10 cellular contexts compared by ENCODE assay signal in genomic region chr3:58175429-58176184, GRCh38. TPM values are rescaled to one million over a fixed set of nuclear protein-coding genes. Genes with fewer than 3 reads are reported as not detected.
A peak's percentile ranks its signal among the peaks of the same experiment; 100 is the strongest.
DNase-seq lines count a peak whose midpoint lies in the region; ATAC-seq, FAIRE-seq and TF ChIP-seq lines count a peak whose summit lies in the region.
"Had no signal": no experiment of that assay in that cellular context is flagged by ENCODE, and none has a peak within 500 bp of the region (broad histone marks: within the 10 kb centered on the region; RNA-seq: fewer than 3 reads in every experiment).

No MANE protein-coding gene starts in this region.

- H3K4me3 ChIP-seq in heart right ventricle: no peak overlapping the region
- H3K4me3 ChIP-seq: gastrocnemius medialis had no signal

- intact Hi-C loops in heart right ventricle (cut with DNase I) (loop anchor here in 3 of 10 donors (5.0 kb wide), 2 partner anchors 168 to 242 kb away; partner anchors contain the start of gene FLNB (in 2 of the 3)), posterior vena cava (cut with DNase I) (no loop called here)

- peaks cover 14 to 52% (median 42%) of the 10 kb centered on the region in 9 donors for H3K4me1 ChIP-seq in heart right ventricle

- peak in 3 of 8 donors; percentile 0 to 19 (median 12) for ATAC-seq in heart right ventricle
- no peak for ATAC-seq in GM18858 (IDR thresholded peaks at IDR 0.05; ENCODE audit: unreplicated experiment)
- ATAC-seq: gastrocnemius medialis had no signal

- no peak for TF ChIP-seq CTCF in heart right ventricle (IDR thresholded peaks at IDR 0.05)
- no peak for TF ChIP-seq CTCF in D721Med (IDR thresholded peaks at IDR 0.05; ENCODE audit: insufficient read depth, missing control alignments)

- H3K27me3 ChIP-seq in heart right ventricle: peaks cover 0 to 7% (median 0%) of the 10 kb centered on the region in 7 donors
- H3K27me3 ChIP-seq: gastrocnemius medialis had no signal

- peaks cover 0 to 16% (median 4%) of the 10 kb centered on the region in 9 donors for H3K36me3 ChIP-seq in heart right ventricle
- H3K36me3 ChIP-seq: gastrocnemius medialis had no signal

- no peak for FAIRE-seq in D721Med (lab: Jason Lieb, UNC)

- DNase-seq in HCEC 1CT: peak; percentile 16
- DNase-seq in UCSD-AML1 (lab: John Stamatoyannopoulos, UW; ENCODE audit: unreplicated experiment): peak; percentile 49
- DNase-seq in heart right ventricle: no peak
- peak; percentile 71 for DNase-seq in posterior vena cava (ENCODE audit: low spot score)
- no peak for DNase-seq in D721Med (ENCODE audit: insufficient read length, low spot score)
- DNase-seq in NCI-H345 treated with DMSO at 0.1 percent for 48 hours (lab: John Stamatoyannopoulos, UW; ENCODE audit: unreplicated experiment): no peak
- DNase-seq in COR-L47 (lab: John Stamatoyannopoulos, UW): no peak
- DNase-seq: activated T-cell treated with anti-CD3 and anti-CD28 coated beads, Interleukin-2, amount 50 U/mL, for 24 hours; gastrocnemius medialis had no signal

- WGBS in heart right ventricle, 2 donors: 30 to 35% methylated on average over 18 of the region's 18 CpGs

- peak overlapping the region in 9 of 10 donors; percentile 15 to 67 (median 25) for H3K27ac ChIP-seq in heart right ventricle

- no peaks in the 10 kb centered on the region for H3K9me3 ChIP-seq in heart right ventricle
- H3K9me3 ChIP-seq: gastrocnemius medialis had no signal

RNA-seq across cellular contexts. Expression of gene DNASE1L3, which starts 35.2 kb away (rescaled TPM):
- 1 to 10 TPM; 1.2 to 4.6 (median 2.4) TPM for total RNA-seq in heart right ventricle
- polyA plus RNA-seq in heart right ventricle: 1 to 10 TPM; 2.3 to 3.1 TPM
- 1 to 10 TPM; 7.5 to 9.3 TPM for total RNA-seq in posterior vena cava

Comparison
In these comparisons a context has a peak if more than half of its experiments do, and no peak if none do; other contexts are left out.
1. DNase-seq: peak in HCEC 1CT (single experiment), UCSD-AML1 (single experiment) and posterior vena cava (single experiment); none in heart right ventricle (0 of 2), D721Med (single experiment), NCI-H345 treated with DMSO at 0.1 percent for 48 hours (single experiment) and COR-L47 (single experiment).